Comparison of ENCODE assay signal across 1 cellular context in the genomic region with DNA sequence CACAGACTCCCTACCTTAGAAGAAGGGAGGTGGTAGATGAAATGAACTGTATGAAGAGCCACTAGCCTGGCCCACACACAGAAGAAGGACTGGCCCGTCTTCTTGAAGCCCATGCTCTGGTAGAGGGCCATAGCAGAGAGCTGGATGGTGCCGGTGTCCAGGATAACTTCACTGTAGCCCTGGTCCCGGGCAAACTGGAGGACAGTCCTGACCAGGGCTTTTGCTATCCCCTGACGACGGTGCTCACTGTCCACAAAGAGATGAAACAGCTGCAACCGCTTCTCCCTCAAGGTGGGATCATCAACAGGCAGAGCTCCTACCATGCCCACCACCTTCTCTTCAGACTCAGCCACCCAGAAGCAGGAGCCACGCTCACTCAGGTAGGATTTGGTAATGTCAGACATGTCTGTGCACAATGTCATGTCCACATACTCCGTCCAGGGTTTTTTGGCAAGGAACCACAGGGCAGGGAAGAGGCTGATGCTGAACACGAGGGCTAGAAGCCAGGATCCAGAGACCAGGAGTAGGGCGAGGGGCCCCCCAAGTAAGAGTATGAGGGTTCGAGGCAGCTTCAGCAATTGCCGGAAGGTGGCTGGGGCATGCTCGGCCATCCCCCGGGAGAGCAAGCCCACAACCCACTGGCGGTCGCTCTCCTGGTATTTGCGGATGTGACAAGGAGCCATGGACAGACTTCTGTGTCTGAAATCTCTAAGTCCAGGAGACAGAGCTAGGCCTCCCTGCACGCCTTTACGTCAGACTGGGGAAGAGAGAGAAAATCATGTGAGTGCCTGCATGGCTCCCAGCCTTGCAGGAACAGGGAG.
TF ChIP-seq lines count a peak whose summit lies in the region.

No MANE protein-coding gene starts in this region.

TF ChIP-seq in HepG2, 621 proteins besides CTCF, POLR2A, EP300 and RAD21 (continued from another document):
- TF ChIP-seq, protein P1, sequence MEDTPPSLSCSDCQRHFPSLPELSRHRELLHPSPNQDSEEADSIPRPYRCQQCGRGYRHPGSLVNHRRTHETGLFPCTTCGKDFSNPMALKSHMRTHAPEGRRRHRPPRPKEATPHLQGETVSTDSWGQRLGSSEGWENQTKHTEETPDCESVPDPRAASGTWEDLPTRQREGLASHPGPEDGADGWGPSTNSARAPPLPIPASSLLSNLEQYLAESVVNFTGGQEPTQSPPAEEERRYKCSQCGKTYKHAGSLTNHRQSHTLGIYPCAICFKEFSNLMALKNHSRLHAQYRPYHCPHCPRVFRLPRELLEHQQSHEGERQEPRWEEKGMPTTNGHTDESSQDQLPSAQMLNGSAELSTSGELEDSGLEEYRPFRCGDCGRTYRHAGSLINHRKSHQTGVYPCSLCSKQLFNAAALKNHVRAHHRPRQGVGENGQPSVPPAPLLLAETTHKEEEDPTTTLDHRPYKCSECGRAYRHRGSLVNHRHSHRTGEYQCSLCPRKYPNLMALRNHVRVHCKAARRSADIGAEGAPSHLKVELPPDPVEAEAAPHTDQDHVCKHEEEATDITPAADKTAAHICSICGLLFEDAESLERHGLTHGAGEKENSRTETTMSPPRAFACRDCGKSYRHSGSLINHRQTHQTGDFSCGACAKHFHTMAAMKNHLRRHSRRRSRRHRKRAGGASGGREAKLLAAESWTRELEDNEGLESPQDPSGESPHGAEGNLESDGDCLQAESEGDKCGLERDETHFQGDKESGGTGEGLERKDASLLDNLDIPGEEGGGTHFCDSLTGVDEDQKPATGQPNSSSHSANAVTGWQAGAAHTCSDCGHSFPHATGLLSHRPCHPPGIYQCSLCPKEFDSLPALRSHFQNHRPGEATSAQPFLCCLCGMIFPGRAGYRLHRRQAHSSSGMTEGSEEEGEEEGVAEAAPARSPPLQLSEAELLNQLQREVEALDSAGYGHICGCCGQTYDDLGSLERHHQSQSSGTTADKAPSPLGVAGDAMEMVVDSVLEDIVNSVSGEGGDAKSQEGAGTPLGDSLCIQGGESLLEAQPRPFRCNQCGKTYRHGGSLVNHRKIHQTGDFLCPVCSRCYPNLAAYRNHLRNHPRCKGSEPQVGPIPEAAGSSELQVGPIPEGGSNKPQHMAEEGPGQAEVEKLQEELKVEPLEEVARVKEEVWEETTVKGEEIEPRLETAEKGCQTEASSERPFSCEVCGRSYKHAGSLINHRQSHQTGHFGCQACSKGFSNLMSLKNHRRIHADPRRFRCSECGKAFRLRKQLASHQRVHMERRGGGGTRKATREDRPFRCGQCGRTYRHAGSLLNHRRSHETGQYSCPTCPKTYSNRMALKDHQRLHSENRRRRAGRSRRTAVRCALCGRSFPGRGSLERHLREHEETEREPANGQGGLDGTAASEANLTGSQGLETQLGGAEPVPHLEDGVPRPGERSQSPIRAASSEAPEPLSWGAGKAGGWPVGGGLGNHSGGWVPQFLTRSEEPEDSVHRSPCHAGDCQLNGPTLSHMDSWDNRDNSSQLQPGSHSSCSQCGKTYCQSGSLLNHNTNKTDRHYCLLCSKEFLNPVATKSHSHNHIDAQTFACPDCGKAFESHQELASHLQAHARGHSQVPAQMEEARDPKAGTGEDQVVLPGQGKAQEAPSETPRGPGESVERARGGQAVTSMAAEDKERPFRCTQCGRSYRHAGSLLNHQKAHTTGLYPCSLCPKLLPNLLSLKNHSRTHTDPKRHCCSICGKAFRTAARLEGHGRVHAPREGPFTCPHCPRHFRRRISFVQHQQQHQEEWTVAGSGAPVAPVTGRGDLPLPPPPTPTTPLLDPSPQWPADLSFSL (CRISPR knock-in tag; IDR thresholded peaks at IDR 0.05), result no peak
- TF ChIP-seq, protein P2, sequence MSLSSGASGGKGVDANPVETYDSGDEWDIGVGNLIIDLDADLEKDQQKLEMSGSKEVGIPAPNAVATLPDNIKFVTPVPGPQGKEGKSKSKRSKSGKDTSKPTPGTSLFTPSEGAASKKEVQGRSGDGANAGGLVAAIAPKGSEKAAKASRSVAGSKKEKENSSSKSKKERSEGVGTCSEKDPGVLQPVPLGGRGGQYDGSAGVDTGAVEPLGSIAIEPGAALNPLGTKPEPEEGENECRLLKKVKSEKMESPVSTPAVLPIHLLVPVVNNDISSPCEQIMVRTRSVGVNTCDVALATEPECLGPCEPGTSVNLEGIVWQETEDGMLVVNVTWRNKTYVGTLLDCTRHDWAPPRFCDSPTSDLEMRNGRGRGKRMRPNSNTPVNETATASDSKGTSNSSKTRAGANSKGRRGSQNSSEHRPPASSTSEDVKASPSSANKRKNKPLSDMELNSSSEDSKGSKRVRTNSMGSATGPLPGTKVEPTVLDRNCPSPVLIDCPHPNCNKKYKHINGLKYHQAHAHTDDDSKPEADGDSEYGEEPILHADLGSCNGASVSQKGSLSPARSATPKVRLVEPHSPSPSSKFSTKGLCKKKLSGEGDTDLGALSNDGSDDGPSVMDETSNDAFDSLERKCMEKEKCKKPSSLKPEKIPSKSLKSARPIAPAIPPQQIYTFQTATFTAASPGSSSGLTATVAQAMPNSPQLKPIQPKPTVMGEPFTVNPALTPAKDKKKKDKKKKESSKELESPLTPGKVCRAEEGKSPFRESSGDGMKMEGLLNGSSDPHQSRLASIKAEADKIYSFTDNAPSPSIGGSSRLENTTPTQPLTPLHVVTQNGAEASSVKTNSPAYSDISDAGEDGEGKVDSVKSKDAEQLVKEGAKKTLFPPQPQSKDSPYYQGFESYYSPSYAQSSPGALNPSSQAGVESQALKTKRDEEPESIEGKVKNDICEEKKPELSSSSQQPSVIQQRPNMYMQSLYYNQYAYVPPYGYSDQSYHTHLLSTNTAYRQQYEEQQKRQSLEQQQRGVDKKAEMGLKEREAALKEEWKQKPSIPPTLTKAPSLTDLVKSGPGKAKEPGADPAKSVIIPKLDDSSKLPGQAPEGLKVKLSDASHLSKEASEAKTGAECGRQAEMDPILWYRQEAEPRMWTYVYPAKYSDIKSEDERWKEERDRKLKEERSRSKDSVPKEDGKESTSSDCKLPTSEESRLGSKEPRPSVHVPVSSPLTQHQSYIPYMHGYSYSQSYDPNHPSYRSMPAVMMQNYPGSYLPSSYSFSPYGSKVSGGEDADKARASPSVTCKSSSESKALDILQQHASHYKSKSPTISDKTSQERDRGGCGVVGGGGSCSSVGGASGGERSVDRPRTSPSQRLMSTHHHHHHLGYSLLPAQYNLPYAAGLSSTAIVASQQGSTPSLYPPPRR (CRISPR knock-in tag; IDR thresholded peaks at IDR 0.05; ENCODE audit: borderline replicate concordance), result no peak
- TF ChIP-seq SRSF9 (IDR thresholded peaks at IDR 0.05; ENCODE audit: borderline replicate concordance, insufficient read depth, low read depth, low read length, poor library complexity, severe bottlenecking), result no peak
- TF ChIP-seq, protein P3, sequence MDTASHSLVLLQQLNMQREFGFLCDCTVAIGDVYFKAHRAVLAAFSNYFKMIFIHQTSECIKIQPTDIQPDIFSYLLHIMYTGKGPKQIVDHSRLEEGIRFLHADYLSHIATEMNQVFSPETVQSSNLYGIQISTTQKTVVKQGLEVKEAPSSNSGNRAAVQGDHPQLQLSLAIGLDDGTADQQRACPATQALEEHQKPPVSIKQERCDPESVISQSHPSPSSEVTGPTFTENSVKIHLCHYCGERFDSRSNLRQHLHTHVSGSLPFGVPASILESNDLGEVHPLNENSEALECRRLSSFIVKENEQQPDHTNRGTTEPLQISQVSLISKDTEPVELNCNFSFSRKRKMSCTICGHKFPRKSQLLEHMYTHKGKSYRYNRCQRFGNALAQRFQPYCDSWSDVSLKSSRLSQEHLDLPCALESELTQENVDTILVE (CRISPR knock-in tag; IDR thresholded peaks at IDR 0.05), result no peak
- no peak for TF ChIP-seq ISL2 (CRISPR knock-in tag; IDR thresholded peaks at IDR 0.05)
- TF ChIP-seq HMGA1 (CRISPR knock-in tag; conservative IDR thresholded peaks at IDR 0.05), result no peak
- TF ChIP-seq ZNF251 (CRISPR knock-in tag; IDR thresholded peaks at IDR 0.05), result no peak
- 0 out of 2 replicates have a peak, but pooled peaks have one; percentile 55 for TF ChIP-seq ZNF724P (CRISPR knock-in tag; IDR thresholded peaks at IDR 0.05; ENCODE audit: borderline replicate concordance)
- no peak for TF ChIP-seq TOPORS (CRISPR knock-in tag; IDR thresholded peaks at IDR 0.05)
- TF ChIP-seq ZNF326 (CRISPR knock-in tag; IDR thresholded peaks at IDR 0.05; ENCODE audit: borderline replicate concordance), result no peak
- no peak for TF ChIP-seq ZZZ3 (CRISPR knock-in tag; IDR thresholded peaks at IDR 0.05; ENCODE audit: borderline replicate concordance)
- TF ChIP-seq HES4 (CRISPR knock-in tag; IDR thresholded peaks at IDR 0.05; ENCODE audit: borderline replicate concordance), result no peak
- TF ChIP-seq, protein P4, sequence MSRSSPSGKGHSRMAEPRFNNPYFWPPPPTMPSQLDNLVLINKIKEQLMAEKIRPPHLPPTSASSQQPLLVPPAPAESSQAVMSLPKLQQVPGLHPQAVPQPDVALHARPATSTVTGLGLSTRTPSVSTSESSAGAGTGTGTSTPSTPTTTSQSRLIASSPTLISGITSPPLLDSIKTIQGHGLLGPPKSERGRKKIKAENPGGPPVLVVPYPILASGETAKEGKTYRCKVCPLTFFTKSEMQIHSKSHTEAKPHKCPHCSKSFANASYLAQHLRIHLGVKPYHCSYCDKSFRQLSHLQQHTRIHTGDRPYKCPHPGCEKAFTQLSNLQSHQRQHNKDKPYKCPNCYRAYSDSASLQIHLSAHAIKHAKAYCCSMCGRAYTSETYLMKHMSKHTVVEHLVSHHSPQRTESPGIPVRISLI (CRISPR knock-in tag; IDR thresholded peaks at IDR 0.05; ENCODE audit: borderline replicate concordance), result no peak
- TF ChIP-seq ZEB1 (IDR thresholded peaks at IDR 0.05; ENCODE audit: insufficient replicate concordance, low read depth), result no peak
- peak; percentile 41; the same call in 1 of the 2 replicates for TF ChIP-seq HDAC1 (CRISPR knock-in tag; IDR thresholded peaks at IDR 0.05)
- 0 out of 2 replicates have a peak, but pooled peaks have one; percentile 31 for TF ChIP-seq ZNF777 (CRISPR knock-in tag; IDR thresholded peaks at IDR 0.05)
- TF ChIP-seq, protein P5, sequence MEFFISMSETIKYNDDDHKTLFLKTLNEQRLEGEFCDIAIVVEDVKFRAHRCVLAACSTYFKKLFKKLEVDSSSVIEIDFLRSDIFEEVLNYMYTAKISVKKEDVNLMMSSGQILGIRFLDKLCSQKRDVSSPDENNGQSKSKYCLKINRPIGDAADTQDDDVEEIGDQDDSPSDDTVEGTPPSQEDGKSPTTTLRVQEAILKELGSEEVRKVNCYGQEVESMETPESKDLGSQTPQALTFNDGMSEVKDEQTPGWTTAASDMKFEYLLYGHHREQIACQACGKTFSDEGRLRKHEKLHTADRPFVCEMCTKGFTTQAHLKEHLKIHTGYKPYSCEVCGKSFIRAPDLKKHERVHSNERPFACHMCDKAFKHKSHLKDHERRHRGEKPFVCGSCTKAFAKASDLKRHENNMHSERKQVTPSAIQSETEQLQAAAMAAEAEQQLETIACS (CRISPR knock-in tag; IDR thresholded peaks at IDR 0.05), result no peak
- no peak for TF ChIP-seq TRIM24 (CRISPR knock-in tag; IDR thresholded peaks at IDR 0.05)
- no peak for TF ChIP-seq STAG1 (CRISPR knock-in tag; IDR thresholded peaks at IDR 0.05)
- no peak for TF ChIP-seq HDAC2 (CRISPR knock-in tag; IDR thresholded peaks at IDR 0.05)
- no peak for TF ChIP-seq RXRB (CRISPR knock-in tag; IDR thresholded peaks at IDR 0.05; ENCODE audit: borderline replicate concordance)
- TF ChIP-seq ZNF224 (CRISPR knock-in tag; IDR thresholded peaks at IDR 0.05), result no peak
- no peak for TF ChIP-seq GATAD1 (CRISPR knock-in tag; IDR thresholded peaks at IDR 0.05)
- no peak for TF ChIP-seq KLF12 (CRISPR knock-in tag; IDR thresholded peaks at IDR 0.05; ENCODE audit: borderline replicate concordance)
- TF ChIP-seq CEBPG (CRISPR knock-in tag; IDR thresholded peaks at IDR 0.05), result no peak
- no peak for TF ChIP-seq ZNF382 (CRISPR knock-in tag; IDR thresholded peaks at IDR 0.05; ENCODE audit: borderline replicate concordance)
